In the genomic region with DNA sequence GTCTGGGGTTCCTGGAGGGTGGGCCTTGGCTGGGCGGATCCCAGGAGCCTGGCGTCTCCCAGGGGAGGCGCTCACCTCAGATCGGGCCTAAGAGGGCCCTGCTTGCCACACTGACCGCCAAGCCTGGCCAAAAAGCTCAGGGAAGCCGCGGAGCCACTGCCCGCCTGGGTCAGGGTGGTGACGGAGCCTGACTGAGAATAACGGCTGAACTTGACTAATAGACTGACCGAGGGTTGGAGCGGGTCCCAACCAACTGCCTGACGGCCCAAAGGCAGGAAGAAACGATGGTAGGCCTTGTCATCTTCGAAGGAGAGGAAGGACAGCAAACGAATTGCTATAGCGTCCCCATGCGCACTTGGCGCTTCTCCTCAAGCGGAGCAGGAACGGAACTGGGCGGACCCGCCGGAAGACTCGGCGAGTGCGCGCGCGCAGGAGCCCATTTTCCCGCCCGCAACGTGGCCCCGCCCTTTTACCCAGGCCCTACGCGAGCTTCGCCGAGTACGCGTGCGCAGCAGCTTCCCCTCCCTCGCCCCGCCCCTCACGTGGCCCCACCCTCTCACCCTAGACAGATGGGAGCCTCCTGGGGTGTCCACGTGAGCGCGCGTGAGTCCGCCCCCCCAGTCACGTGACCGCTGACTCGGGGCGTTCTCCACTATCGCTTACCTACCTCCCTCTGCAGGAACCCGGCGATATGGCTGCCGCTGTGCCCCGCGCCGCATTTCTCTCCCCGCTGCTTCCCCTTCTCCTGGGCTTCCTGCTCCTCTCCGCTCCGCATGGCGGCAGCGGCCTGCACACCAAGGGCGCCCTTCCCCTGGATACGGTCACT, we compare ENCODE assay signal across 8 cellular contexts. TPM values are rescaled to one million over a fixed set of nuclear protein-coding genes. Genes with fewer than 3 reads are reported as not detected.
DNase-seq lines count a peak whose midpoint lies in the region; ATAC-seq and TF ChIP-seq lines count a peak whose summit lies in the region.

A gene (plus strand): TSS at position 652 of the 826 bp plus-strand sequence. CDS start 40 bp downstream, at position 692.
A gene (minus strand): TSS at position 391 of the 826 bp plus-strand sequence. CDS start 7,895 bp downstream, outside the sequence.

- H3K4me1 ChIP-seq in adipocyte (ENCODE audit: control insufficient read depth, insufficient read depth, low read length) (peaks cover 20% of the 10 kb centered on the region), heart left ventricle (peaks cover 0 to 43% (median 25%) of the 10 kb centered on the region in 12 donors), upper lobe of left lung (peaks cover 23 to 55% (median 33%) of the 10 kb centered on the region in 4 donors)

- peak in 1 of 4 donors; percentile 76 for TF ChIP-seq EP300 in upper lobe of left lung (IDR thresholded peaks at IDR 0.05)

- ATAC-seq in HG02763 (IDR thresholded peaks at IDR 0.05; ENCODE audit: unreplicated experiment) (peak; percentile 74), heart left ventricle (peak; percentile 93 to 95 (median 94)), upper lobe of left lung (ENCODE audit: low FRiP score in 2 of 2) (peak; percentile 94 to 95)

- TF ChIP-seq CTCF in GM12874 (IDR thresholded peaks at IDR 0.05; ENCODE audit: insufficient read depth, low read depth, low read length) (peak; percentile 54; the same call in 1 of the 2 replicates), heart left ventricle (IDR thresholded peaks at IDR 0.05) (peak; percentile 41 to 72 (median 56)), upper lobe of left lung (IDR thresholded peaks at IDR 0.05) (peak; percentile 64 to 95 (median 88))

- peak within 1 kb of the TSS; percentile 97 for H3K9ac ChIP-seq in adipocyte (ENCODE audit: low read length)

- H3K9me3 ChIP-seq in adipocyte (ENCODE audit: control insufficient read depth, low read length) (no peaks in the 10 kb centered on the region), heart left ventricle (no peaks in the 10 kb centered on the region), upper lobe of left lung (no peaks in the 10 kb centered on the region)

- DNase-seq in NCI-H1417 treated with DMSO at 0.1 percent for 48 hours (lab: John Stamatoyannopoulos, UW) (peak; percentile 97), SW480 (ENCODE audit: low spot score) (peak; percentile 96), adipocyte (ENCODE audit: low read depth) (peak; percentile 100), heart left ventricle (peak; percentile 99 to 100 (median 100)), posterior cingulate gyrus (peak; percentile 99 to 100 (median 100)), upper lobe of left lung (peak; percentile 100)

- H3K4me3 ChIP-seq in adipocyte (ENCODE audit: low read length) (peak within 1 kb of the TSS; percentile 94), heart left ventricle (peak within 1 kb of the TSS; percentile 78 to 100 (median 92)), upper lobe of left lung (peak within 1 kb of the TSS; percentile 84 to 99 (median 96))

- H3K36me3 ChIP-seq in adipocyte (ENCODE audit: control insufficient read depth, insufficient read depth, low read length, severe bottlenecking) (peaks cover 7% of the 10 kb centered on the region), heart left ventricle (peaks cover 0 to 21% (median 10%) of the 10 kb centered on the region in 9 donors), upper lobe of left lung (peaks cover 0 to 9% (median 2%) of the 10 kb centered on the region in 4 donors)

- H3K27me3 ChIP-seq in adipocyte (replicated peaks; ENCODE audit: control insufficient read depth, insufficient read depth, low read length), result no peaks in the 10 kb centered on the region
- H3K27me3 ChIP-seq in heart left ventricle, result no peaks in the 10 kb centered on the region
- no peaks in the 10 kb centered on the region for H3K27me3 ChIP-seq in upper lobe of left lung

- intact Hi-C loops in heart left ventricle (cut with DNase I) (loop anchor here in 7 of 10 donors (2.0 to 10.0 kb wide), 5 partner anchors 61 to 170 kb away; a partner anchor contains a TSS), posterior cingulate gyrus (cut with DNase I) (loop anchor here (2.0 to 5.0 kb wide), 3 partner anchors 96 to 369 kb away; a partner anchor contains a TSS)

- H3K27ac ChIP-seq in heart left ventricle, result peak within 1 kb of the TSS; percentile 86 to 98 (median 95)
- H3K27ac ChIP-seq in upper lobe of left lung, result peak within 1 kb of the TSS; percentile 94 to 97 (median 94)

- TF ChIP-seq POLR2A in heart left ventricle (IDR thresholded peaks at IDR 0.05) (peak; percentile 76 to 86), upper lobe of left lung (IDR thresholded peaks at IDR 0.05) (peak; percentile 64 to 97 (median 84))

- 0 to 1% (median 0%) methylated on average over 30 to 67 of the region's 67 CpGs for WGBS in heart left ventricle, 4 donors
- WGBS in upper lobe of left lung, 2 donors, result 0% methylated on average over 37 to 56 of the region's 67 CpGs

RNA-seq across cellular contexts. Expression of the first gene that starts in this region (rescaled TPM):
- 10 to 100 TPM; 22.5 to 92.5 (median 55.9) TPM for total RNA-seq in heart left ventricle
- polyA plus RNA-seq in heart left ventricle, result 10 to 100 TPM; 43.3 to 58.1 TPM
- 100 to 1,000 TPM in 2 of 6 donors, 10 to 100 TPM in 4; 32.5 to 149 (median 72.2) TPM for total RNA-seq in upper lobe of left lung

RNA-seq across cellular contexts. Expression of the second gene that starts in this region (rescaled TPM):
- total RNA-seq in heart left ventricle, result 10 to 100 TPM; 25.7 to 63.6 (median 44.3) TPM
- polyA plus RNA-seq in heart left ventricle, result 10 to 100 TPM; 19.6 to 26.3 TPM
- total RNA-seq in upper lobe of left lung, result 10 to 100 TPM; 14.8 to 41.9 (median 21.2) TPM

Comparison
In these comparisons a context has a peak if more than half of its experiments do, and no peak if none do; other contexts are left out.
1. Peak in every context shown above with its lines: DNase-seq, ATAC-seq, H3K4me3 ChIP-seq and H3K27ac ChIP-seq.